16 cellular contexts compared by ENCODE assay signal in the genomic region with DNA sequence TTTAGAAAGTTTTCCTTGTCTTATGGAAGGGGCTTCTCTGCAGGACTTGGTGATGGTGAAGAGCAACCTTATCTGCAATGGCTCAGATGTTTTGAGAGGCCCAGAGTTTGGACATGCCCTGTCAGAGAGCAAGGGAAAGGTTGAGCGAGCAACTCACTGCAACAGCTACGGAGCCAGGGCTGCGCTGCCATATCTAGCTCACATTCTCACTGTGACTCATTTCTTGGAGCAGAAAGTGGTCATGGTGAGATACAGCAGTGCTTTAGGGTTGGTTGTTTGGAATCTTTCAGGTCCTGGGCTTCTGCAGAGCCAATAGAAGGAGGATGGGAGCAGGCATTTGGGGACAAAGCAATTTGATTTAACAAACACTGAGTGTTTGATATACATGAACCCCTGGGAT. TPM values are rescaled to one million over a fixed set of nuclear protein-coding genes. Genes with fewer than 3 reads are reported as not detected.
A peak's percentile ranks its signal among the peaks of the same experiment; 100 is the strongest.
DNase-seq lines count a peak whose midpoint lies in the region; ATAC-seq and TF ChIP-seq lines count a peak whose summit lies in the region.
"Had no signal": no experiment of that assay in that cellular context is flagged by ENCODE, and none has a peak within 500 bp of the region (broad histone marks: within the 10 kb centered on the region; RNA-seq: fewer than 3 reads in every experiment).

No MANE protein-coding gene starts in this region.

- H3K9me3 Mint-ChIP-seq in WTC11: no peaks in the 10 kb centered on the region
- H3K9me3 Mint-ChIP-seq: CD8-positive, alpha-beta T cell; H9 had no signal

- ATAC-seq in HG03432 (IDR thresholded peaks at IDR 0.05; ENCODE audit: unreplicated experiment): peak; percentile 53
- peak; percentile 76 for ATAC-seq in WTC11
- peak; percentile 86 for ATAC-seq in left ventricle myocardium superior
- no peak for ATAC-seq in GM19463 (IDR thresholded peaks at IDR 0.05; ENCODE audit: unreplicated experiment)
- no peak for ATAC-seq in GM21737 (IDR thresholded peaks at IDR 0.05; ENCODE audit: unreplicated experiment)
- ATAC-seq: CD8-positive, alpha-beta T cell; K562 had no signal

- H3K4me1 ChIP-seq in SJCRH30: no peaks in the 10 kb centered on the region
- H3K4me1 ChIP-seq: BLaER1 had no signal

- H3K36me3 Mint-ChIP-seq in WTC11: no peaks in the 10 kb centered on the region
- H3K36me3 Mint-ChIP-seq: CD8-positive, alpha-beta T cell had no signal

- peaks cover 11% of the 10 kb centered on the region for H3K4me1 Mint-ChIP-seq in WTC11

- TF ChIP-seq CTCF in WTC11 (IDR thresholded peaks at IDR 0.05): no peak

- CTCF ChIA-PET in WTC11 (lab: Charles Lee): interaction anchor here (1.1 to 1.5 kb wide), 2 partner anchors 12 to 231 kb away, joined by 3 to 5 read pairs; no protein-coding TSS in a partner anchor

- no peaks in the 10 kb centered on the region; the same call in 1 of the 2 replicates for H3K27me3 ChIP-seq in SJCRH30
- H3K27me3 ChIP-seq: BLaER1 had no signal

- POLR2A ChIA-PET in WTC11 (lab: Charles Lee): no interaction called here

- no peak overlapping the region for H3K27ac ChIP-seq in SJCRH30
- H3K27ac ChIP-seq: BLaER1 had no signal

- no peak overlapping the region for H3K4me3 Mint-ChIP-seq in WTC11
- H3K4me3 Mint-ChIP-seq: CD8-positive, alpha-beta T cell; H9 had no signal

- DNase-seq in Daoy (ENCODE audit: low read depth) (peak; percentile 35), WTC11 (ENCODE audit: low spot score) (no peak), left ventricle myocardium superior (peak; percentile 35), SJCRH30 (no peak), NCI-H345 treated with DMSO at 0.1 percent for 48 hours (lab: John Stamatoyannopoulos, UW; ENCODE audit: unreplicated experiment) (no peak)
- DNase-seq: CD8-positive, alpha-beta T cell; H9; NCI-H1417 treated with DMSO at 0.1 percent for 48 hours; NCI-H1930; NCI-H446 treated with DMSO at 0.1 percent for 48 hours had no signal

- H3K4me3 ChIP-seq in SJCRH30: no peak overlapping the region
- H3K4me3 ChIP-seq: BLaER1, K562 had no signal

- intact Hi-C loops in left ventricle myocardium superior (cut with micrococcal nuclease): no loop called here

- no peaks in the 10 kb centered on the region for H3K9me3 ChIP-seq in SJCRH30 (replicated peaks)
- H3K9me3 ChIP-seq: BLaER1 had no signal

- no peaks in the 10 kb centered on the region for H3K36me3 ChIP-seq in SJCRH30
- H3K36me3 ChIP-seq: BLaER1 had no signal

- H3K27me3 Mint-ChIP-seq in WTC11 (ENCODE audit: low read depth): peaks cover 89% of the 10 kb centered on the region

- no peak overlapping the region for H3K27ac Mint-ChIP-seq in WTC11
- H3K27ac Mint-ChIP-seq: CD8-positive, alpha-beta T cell; H9 had no signal

TF ChIP-seq in WTC11, 78 proteins besides CTCF, POLR2A, EP300 and RAD21:
- TF ChIP-seq, protein P1, sequence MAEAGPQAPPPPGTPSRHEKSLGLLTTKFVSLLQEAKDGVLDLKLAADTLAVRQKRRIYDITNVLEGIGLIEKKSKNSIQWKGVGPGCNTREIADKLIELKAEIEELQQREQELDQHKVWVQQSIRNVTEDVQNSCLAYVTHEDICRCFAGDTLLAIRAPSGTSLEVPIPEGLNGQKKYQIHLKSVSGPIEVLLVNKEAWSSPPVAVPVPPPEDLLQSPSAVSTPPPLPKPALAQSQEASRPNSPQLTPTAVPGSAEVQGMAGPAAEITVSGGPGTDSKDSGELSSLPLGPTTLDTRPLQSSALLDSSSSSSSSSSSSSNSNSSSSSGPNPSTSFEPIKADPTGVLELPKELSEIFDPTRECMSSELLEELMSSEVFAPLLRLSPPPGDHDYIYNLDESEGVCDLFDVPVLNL (CRISPR knock-in tag; IDR thresholded peaks at IDR 0.05; ENCODE audit: borderline replicate concordance, low read depth): no peak
- TF ChIP-seq, protein P2, sequence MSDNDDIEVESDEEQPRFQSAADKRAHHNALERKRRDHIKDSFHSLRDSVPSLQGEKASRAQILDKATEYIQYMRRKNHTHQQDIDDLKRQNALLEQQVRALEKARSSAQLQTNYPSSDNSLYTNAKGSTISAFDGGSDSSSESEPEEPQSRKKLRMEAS (CRISPR knock-in tag; IDR thresholded peaks at IDR 0.05): no peak
- TF ChIP-seq CREB1 (CRISPR knock-in tag; IDR thresholded peaks at IDR 0.05) (no peak), ELF4 (CRISPR knock-in tag; IDR thresholded peaks at IDR 0.05; ENCODE audit: low read depth) (no peak), ZNF423 (CRISPR knock-in tag; IDR thresholded peaks at IDR 0.05) (no peak)
- TF ChIP-seq, protein P3, sequence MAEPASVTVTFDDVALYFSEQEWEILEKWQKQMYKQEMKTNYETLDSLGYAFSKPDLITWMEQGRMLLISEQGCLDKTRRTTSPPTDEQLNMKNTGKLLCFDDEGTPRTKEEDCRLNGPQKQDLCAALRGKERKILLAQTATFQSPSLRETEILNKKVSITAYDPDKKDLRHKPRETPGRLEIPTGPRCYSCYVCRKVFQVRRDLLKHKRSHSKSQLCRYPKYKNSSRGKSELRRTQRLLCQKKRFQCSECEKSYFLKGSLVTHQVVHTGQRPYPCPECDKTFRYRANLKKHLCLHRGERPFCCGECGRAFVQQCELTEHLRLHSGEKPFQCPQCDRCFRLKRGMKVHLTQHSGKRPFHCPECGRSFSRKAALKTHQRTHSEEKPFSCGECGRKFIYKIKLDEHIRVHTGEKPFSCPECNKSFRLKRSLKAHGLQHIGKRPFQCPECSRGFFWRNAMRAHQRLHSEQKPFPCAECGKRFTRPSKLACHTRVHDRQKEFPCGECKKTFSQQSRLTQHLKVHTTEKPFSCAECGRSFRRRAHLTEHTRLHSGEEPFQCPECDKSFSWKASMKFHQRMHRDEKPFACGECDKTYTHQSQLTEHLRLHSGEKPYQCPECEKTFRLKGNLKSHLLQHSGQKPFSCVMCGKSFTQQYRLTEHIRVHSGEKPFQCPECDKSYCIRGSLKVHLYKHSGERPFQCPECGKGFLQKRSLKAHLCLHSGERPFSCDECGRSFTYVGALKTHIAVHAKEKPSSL (CRISPR knock-in tag; conservative IDR thresholded peaks at IDR 0.05): no peak
- TF ChIP-seq, protein P4, sequence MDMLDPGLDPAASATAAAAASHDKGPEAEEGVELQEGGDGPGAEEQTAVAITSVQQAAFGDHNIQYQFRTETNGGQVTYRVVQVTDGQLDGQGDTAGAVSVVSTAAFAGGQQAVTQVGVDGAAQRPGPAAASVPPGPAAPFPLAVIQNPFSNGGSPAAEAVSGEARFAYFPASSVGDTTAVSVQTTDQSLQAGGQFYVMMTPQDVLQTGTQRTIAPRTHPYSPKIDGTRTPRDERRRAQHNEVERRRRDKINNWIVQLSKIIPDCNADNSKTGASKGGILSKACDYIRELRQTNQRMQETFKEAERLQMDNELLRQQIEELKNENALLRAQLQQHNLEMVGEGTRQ (CRISPR knock-in tag; IDR thresholded peaks at IDR 0.05): no peak

RNA-seq across cellular contexts. Expression of a gene that starts 12.3 kb away (rescaled TPM):
- not detected in 2 replicates for total RNA-seq in Daoy (2014; rRNA removed; shearing (Covaris generic))
- total RNA-seq in WTC11 (2021) (not detected in 3 replicates), left ventricle myocardium superior (not detected)
- total RNA-seq in SJCRH30 (2014; rRNA removed; shearing (Covaris generic)): not detected in 2 replicates
- total RNA-seq: CD8-positive, alpha-beta T cell; G401; H9; K562 had no signal

Comparison
In these comparisons a context has a peak if more than half of its experiments do, and no peak if none do; other contexts are left out.
1. DNase-seq: peak in Daoy (single experiment) and left ventricle myocardium superior (single experiment); none in WTC11 (single experiment), SJCRH30 (0 of 2) and NCI-H345 treated with DMSO at 0.1 percent for 48 hours (single experiment).
2. ATAC-seq: peak in HG03432 (single experiment), WTC11 (single experiment) and left ventricle myocardium superior (single experiment); none in GM19463 (single experiment) and GM21737 (single experiment).